ENCODE assay signal across 11 cellular contexts in genomic region chr2:185894223-185894622, GRCh38.
"Had no signal": no experiment of that assay in that cellular context is flagged by ENCODE, and none has a peak within 500 bp of the region (broad histone marks: within the 10 kb centered on the region; RNA-seq: fewer than 3 reads in every experiment).

No MANE protein-coding gene starts in this region.

- H3K36me3 ChIP-seq: HAP-1 had no signal

- FAIRE-seq: H1, H54 had no signal

- H3K9me3 ChIP-seq: HAP-1 had no signal

- H3K27ac ChIP-seq: GM23248 had no signal

- H3K9ac ChIP-seq: GM23248 had no signal

- H3K4me2 ChIP-seq: GM23338 had no signal

- ATAC-seq: GM23338, HCT116 had no signal

- H2AFZ ChIP-seq: GM23248, GM23338 had no signal

- H3K4me3 ChIP-seq: GM23248, GM23338, HAP-1 had no signal

- DNase-seq: GM23248, GOT3, H7, H9, HCEC 1CT, HFFc6 had no signal
